1 cellular context compared by ENCODE assay signal in genomic region chr22:37187891-37188761, GRCh38.
TF ChIP-seq lines count a peak whose summit lies in the region.

C1QTNF6 (minus strand) TSS chr22:37188247; CDS start chr22:37188213, 34 bp downstream.

TF ChIP-seq in HEK293, 187 proteins besides CTCF, POLR2A, EP300 and RAD21 (continued from another document):
- TF ChIP-seq ZNF175 (tag by site-specific recombination; IDR thresholded peaks at IDR 0.05) (no peak), ZNF426 (tag by site-specific recombination; IDR thresholded peaks at IDR 0.05) (no peak), ZBTB26 (tag by site-specific recombination; optimal IDR thresholded peaks at IDR 0.05) (no peak), ZNF664 (tag by site-specific recombination; IDR thresholded peaks at IDR 0.05) (no peak), HOXA7 (CRISPR knock-in tag; IDR thresholded peaks at IDR 0.05; ENCODE audit: borderline replicate concordance) (no peak), ZNF311 (tag by site-specific recombination; IDR thresholded peaks at IDR 0.05; ENCODE audit: borderline replicate concordance) (no peak), ZNF560 (tag by site-specific recombination; IDR thresholded peaks at IDR 0.05; ENCODE audit: borderline replicate concordance) (no peak), PRDM6 (tag by site-specific recombination; IDR thresholded peaks at IDR 0.05) (no peak), GLI2 (tag by site-specific recombination; IDR thresholded peaks at IDR 0.05; ENCODE audit: borderline replicate concordance, low read depth) (no peak), ZNF221 (tag by site-specific recombination; IDR thresholded peaks at IDR 0.05; ENCODE audit: borderline replicate concordance) (no peak), ZNF677 (tag by site-specific recombination; IDR thresholded peaks at IDR 0.05) (no peak), ZNF280D (tag by site-specific recombination; IDR thresholded peaks at IDR 0.05) (no peak), OSR2 (tag by site-specific recombination; IDR thresholded peaks at IDR 0.05) (no peak), ZBTB1 (tag by site-specific recombination; IDR thresholded peaks at IDR 0.05) (no peak)
